In the genomic region with DNA sequence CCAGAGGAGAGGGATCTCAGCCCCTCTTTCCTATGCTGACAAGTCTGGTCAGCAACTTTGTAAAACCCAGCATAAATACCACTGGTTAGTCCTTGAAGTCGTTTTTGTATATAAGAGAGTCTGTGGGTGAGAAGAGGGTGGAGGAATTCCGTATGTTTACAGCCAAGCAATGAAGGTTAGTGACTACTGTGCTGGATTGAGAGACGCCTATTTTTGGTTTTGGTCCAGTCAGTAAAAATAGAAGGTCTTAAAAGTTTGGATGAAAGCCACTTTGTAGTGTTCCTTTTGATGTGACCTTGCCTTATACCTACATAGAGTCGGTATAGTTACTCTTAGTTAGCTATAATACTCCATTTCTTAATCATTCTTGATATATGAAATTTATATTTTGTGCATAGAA, we compare ENCODE assay signal across 17 cellular contexts.
A peak's percentile ranks its signal among the peaks of the same experiment; 100 is the strongest.
DNase-seq lines count a peak whose midpoint lies in the region; ATAC-seq, FAIRE-seq and TF ChIP-seq lines count a peak whose summit lies in the region.
"Had no signal": no experiment of that assay in that cellular context is flagged by ENCODE, and none has a peak within 500 bp of the region (broad histone marks: within the 10 kb centered on the region; RNA-seq: fewer than 3 reads in every experiment).

No MANE protein-coding gene starts in this region.

- dilution Hi-C loops in endothelial cell of umbilical vein (cut with MboI; ENCODE audit: extremely low pct_ligation_motif_present, low sequenced_read_pairs): no loop called here

- intact Hi-C loops in Right ventricle myocardium superior (cut with DNase I): no loop called here
- intact Hi-C loops in cardiac septum (cut with DNase I): no loop called here
- intact Hi-C loops in endothelial cell of umbilical vein (cut with micrococcal nuclease): loop anchor here (1.0 to 5.0 kb wide), 2 partner anchors 22 to 173 kb away; no protein-coding TSS in a partner anchor
- intact Hi-C loops in left ventricle myocardium superior (cut with micrococcal nuclease): no loop called here

- no peaks in the 10 kb centered on the region for H3K9me3 ChIP-seq in endothelial cell of umbilical vein (replicated peaks; ENCODE audit: control insufficient read depth, insufficient read depth, low read length)
- no peaks in the 10 kb centered on the region for H3K9me3 ChIP-seq in GM23248 (ENCODE audit: low read depth)
- H3K9me3 ChIP-seq: BLaER1 treated with 17β-estradiol and CSF1 and Interleukin-3, amounts not matched to agents 10 nM and 100 nM had no signal

- BruUV-seq in endothelial cell of umbilical vein (replicated peaks; lab: Mats Ljungman, UMichigan): no TSS peak

- POLR2A ChIA-PET in endothelial cell of umbilical vein (lab: Charles Lee): no interaction called here

- no peaks in the 10 kb centered on the region for H4K20me1 ChIP-seq in endothelial cell of umbilical vein (replicated peaks; ENCODE audit: control insufficient read depth, extremely low read depth, insufficient read depth, low read length)
- no peaks in the 10 kb centered on the region for H4K20me1 ChIP-seq in GM23248 (ENCODE audit: insufficient read depth)
- H4K20me1 ChIP-seq: BLaER1 treated with 17β-estradiol and CSF1 and Interleukin-3, amounts not matched to agents 10 nM and 100 nM had no signal

- H3K9me2 ChIP-seq in GM23248 (ENCODE audit: insufficient read depth): no peaks in the 10 kb centered on the region

- peak; percentile 87 for ATAC-seq in Right ventricle myocardium superior (ENCODE audit: poor library complexity)
- ATAC-seq in left ventricle myocardium superior: peak; percentile 89
- ATAC-seq: CD8-positive, alpha-beta T cell; HepG2 had no signal

- H3K4me2 ChIP-seq in endothelial cell of umbilical vein (ENCODE audit: insufficient read depth, low read length): peak overlapping the region; percentile 57
- H3K4me2 ChIP-seq in GM23248 (ENCODE audit: unreplicated experiment): no peak overlapping the region
- H3K4me2 ChIP-seq: BLaER1 treated with 17β-estradiol and CSF1 and Interleukin-3, amounts not matched to agents 10 nM and 100 nM had no signal

- H3F3A ChIP-seq in GM23248 (ENCODE audit: insufficient read depth): no peaks in the 10 kb centered on the region

- CTCF ChIA-PET in endothelial cell of umbilical vein (lab: Charles Lee): no interaction called here

- TF ChIP-seq CTCF in endothelial cell of umbilical vein (IDR thresholded peaks at IDR 0.05; ENCODE audit: extremely low read depth in 1 of 2, insufficient read depth in 1 of 2, low read depth in 1 of 2, low read length in 2 of 2): no peak

- WGBS in GM23248 (ENCODE audit: low coverage in 1 of 2, low lambda C conversion rate in 2 of 2, missing lambda C conversion rate in 2 of 2), 2 experiments: 61% methylated on average over 4 of the region's 4 CpGs

- H3K79me2 ChIP-seq in endothelial cell of umbilical vein (ENCODE audit: control insufficient read depth, insufficient read depth, low read length): no peaks in the 10 kb centered on the region
- no peaks in the 10 kb centered on the region for H3K79me2 ChIP-seq in GM23248 (ENCODE audit: insufficient read depth)

- DNase-seq in Right ventricle myocardium superior (no peak), cardiac septum (ENCODE audit: low spot score) (no peak), endothelial cell of umbilical vein (ENCODE audit: low read depth, low spot score) (no peak), left ventricle myocardium superior (no peak), GM23248 (no peak), AG20443 (ENCODE audit: low spot score) (no peak), H7 (no peak)
- no peak for DNase-seq in effector CD8-positive, alpha-beta T cell (lab: John Stamatoyannopoulos, UW)
- DNase-seq: 8988T; Calu3; CD8-positive, alpha-beta T cell; DMS79 treated with DMSO at 0.1 percent for 48 hours; GF-D8; HCEC 1CT had no signal

- H3K27ac ChIP-seq in endothelial cell of umbilical vein (ENCODE audit: insufficient read depth, low read depth, low read length) (no peak overlapping the region), GM23248 (no peak overlapping the region)
- H3K27ac ChIP-seq: BLaER1 treated with 17β-estradiol and CSF1 and Interleukin-3, amounts not matched to agents 10 nM and 100 nM had no signal

- no peaks in the 10 kb centered on the region for H3K36me3 ChIP-seq in endothelial cell of umbilical vein (ENCODE audit: control insufficient read depth in 2 of 2, extremely low read depth in 1 of 2, insufficient read depth in 2 of 2, low read length in 2 of 2)
- H3K36me3 ChIP-seq in GM23248 (ENCODE audit: low read depth): no peaks in the 10 kb centered on the region
- no peaks in the 10 kb centered on the region for H3K36me3 ChIP-seq in H7 (replicated peaks; ENCODE audit: control insufficient read depth, insufficient read depth, low read length)
- H3K36me3 ChIP-seq: BLaER1 treated with 17β-estradiol and CSF1 and Interleukin-3, amounts not matched to agents 10 nM and 100 nM had no signal

- H3K4me3 ChIP-seq in endothelial cell of umbilical vein (replicated peaks in 1 of 3; ENCODE audit: insufficient read depth in 1 of 3, low read depth in 1 of 3, low read length in 3 of 3) (no peak overlapping the region), GM23248 (no peak overlapping the region), H7 (ENCODE audit: insufficient read depth, low read depth, low read length) (no peak overlapping the region)
- H3K4me3 ChIP-seq: BLaER1 treated with 17β-estradiol and CSF1 and Interleukin-3, amounts not matched to agents 10 nM and 100 nM had no signal

- H3K9ac ChIP-seq in endothelial cell of umbilical vein (replicated peaks; ENCODE audit: extremely low read depth, insufficient read depth, low read length) (no peak overlapping the region), GM23248 (no peak overlapping the region)
- H3K9ac ChIP-seq: BLaER1 treated with 17β-estradiol and CSF1 and Interleukin-3, amounts not matched to agents 10 nM and 100 nM had no signal

- peak overlapping the region; percentile 66 for H2AFZ ChIP-seq in endothelial cell of umbilical vein (ENCODE audit: low read depth, low read length)
- H2AFZ ChIP-seq in GM23248: no peak overlapping the region

- H3K4me1 ChIP-seq in endothelial cell of umbilical vein (ENCODE audit: control insufficient read depth, extremely low read depth, insufficient read depth, low read length) (peaks cover 11% of the 10 kb centered on the region), GM23248 (ENCODE audit: insufficient read depth) (no peaks in the 10 kb centered on the region)
- H3K4me1 ChIP-seq: BLaER1 treated with 17β-estradiol and CSF1 and Interleukin-3, amounts not matched to agents 10 nM and 100 nM had no signal

- no peaks in the 10 kb centered on the region for H3K9me1 ChIP-seq in endothelial cell of umbilical vein (replicated peaks; ENCODE audit: control insufficient read depth, extremely low read depth, insufficient read depth, low read length)

- no peak for TF ChIP-seq POLR2A in endothelial cell of umbilical vein (IDR thresholded peaks at IDR 0.05; ENCODE audit: low read depth, low read length)

- no peak for FAIRE-seq in endothelial cell of umbilical vein (lab: Jason Lieb, UNC)
- FAIRE-seq: H1, HepG2 had no signal

- no peaks in the 10 kb centered on the region for H3K27me3 ChIP-seq in endothelial cell of umbilical vein (ENCODE audit: control insufficient read depth in 2 of 2, insufficient read depth in 2 of 2, low read length in 2 of 2)
- no peaks in the 10 kb centered on the region for H3K27me3 ChIP-seq in GM23248 (replicated peaks; ENCODE audit: insufficient read depth)
- no peaks in the 10 kb centered on the region for H3K27me3 ChIP-seq in H7 (ENCODE audit: control insufficient read depth, insufficient read depth, low read length)
- H3K27me3 ChIP-seq: BLaER1 treated with 17β-estradiol and CSF1 and Interleukin-3, amounts not matched to agents 10 nM and 100 nM had no signal

- in situ Hi-C loops in GM23248 (cut with MboI): no loop called here

TF ChIP-seq in endothelial cell of umbilical vein, 7 proteins besides CTCF, POLR2A, EP300 and RAD21:
- TF ChIP-seq POLR2AphosphoS5 (IDR thresholded peaks at IDR 0.05; ENCODE audit: insufficient read depth, low read depth, low read length) (no peak), FOS (IDR thresholded peaks at IDR 0.05; ENCODE audit: borderline replicate concordance, insufficient read depth, low read length) (no peak), MAX (IDR thresholded peaks at IDR 0.05; ENCODE audit: insufficient read depth, insufficient read length) (no peak), JUN (IDR thresholded peaks at IDR 0.05; ENCODE audit: borderline replicate concordance, insufficient read depth, insufficient read length, low read depth) (no peak), MYC (IDR thresholded peaks at IDR 0.05; ENCODE audit: low read depth, low read length) (no peak), GATA2 (IDR thresholded peaks at IDR 0.05; ENCODE audit: insufficient read depth, insufficient read length, low read depth, low read length) (no peak), EZH2 (IDR thresholded peaks at IDR 0.05; ENCODE audit: borderline replicate concordance, low read depth, low read length, severe bottlenecking) (no peak)
